Comparison of ENCODE assay signal across 9 cellular contexts in genomic region chr3:183178512-183178832, GRCh38. TPM values are rescaled to one million over a fixed set of nuclear protein-coding genes. Genes with fewer than 3 reads are reported as not detected.
DNase-seq lines count a peak whose midpoint lies in the region; FAIRE-seq and TF ChIP-seq lines count a peak whose summit lies in the region.
"Had no signal": no experiment of that assay in that cellular context is flagged by ENCODE, and none has a peak within 500 bp of the region (broad histone marks: within the 10 kb centered on the region; RNA-seq: fewer than 3 reads in every experiment).

No MANE protein-coding gene starts in this region.

- CTCF ChIA-PET in AG04450 (lab: Charles Lee) (interaction anchor here (0.8 to 2.3 kb wide), 5 partner anchors 13 to 208 kb away, joined by 3 to 14 read pairs (median 5); no protein-coding TSS in a partner anchor), H1 (lab: Charles Lee; ENCODE audit: partially characterized antibody) (interaction anchor here (0.6 to 4.0 kb wide), 10 partner anchors 8 to 270 kb away, joined by 3 to 27 read pairs (median 5); partner anchors contain the start of gene LAMP3)

- H3K27ac Mint-ChIP-seq in neural crest cell (ENCODE audit: unreplicated experiment), result no peak overlapping the region

- no peak overlapping the region for H2BK120ac ChIP-seq in H1 (replicated peaks; ENCODE audit: low read depth, low read length)

- no peak overlapping the region for H4K91ac ChIP-seq in H1 (replicated peaks; ENCODE audit: insufficient read length, low read length)

- no peak overlapping the region for H3K14ac ChIP-seq in H1 (ENCODE audit: insufficient read length)

- FAIRE-seq in H1 (lab: Jason Lieb, UNC) (no peak), RCC 7860 (lab: Jason Lieb, UNC) (no peak)

- H3K27me3 ChIP-seq in AG04450 (ENCODE audit: control insufficient read depth, insufficient read depth, low read length), result peaks cover 30% of the 10 kb centered on the region
- peaks cover 0 to 25% (median 20%) of the 10 kb centered on the region in 4 experiments; a peak in 6 of 7 replicates for H3K27me3 ChIP-seq in H1 (replicated peaks in 1 of 4; ENCODE audit: control insufficient read depth in 3 of 4, extremely low read depth in 1 of 4, insufficient read depth in 3 of 4, low read length in 3 of 4)

- POLR2A ChIA-PET in AG04450 (lab: Yijun Ruan, JAX) (interaction anchor here (0.6 kb wide), 1 partner anchor 28 kb away, joined by 12 read pairs; no protein-coding TSS in a partner anchor), H1 (lab: Charles Lee; ENCODE audit: partially characterized antibody) (interaction anchor here (1.5 to 1.6 kb wide), 2 partner anchors 75 to 204 kb away, joined by 3 to 5 read pairs; partner anchors contain the start of gene B3GNT5)

- no peak for TF ChIP-seq EP300 in H1 (IDR thresholded peaks at IDR 0.05; ENCODE audit: borderline replicate concordance in 1 of 2, low read depth in 2 of 2, low read length in 2 of 2)

- H3K18ac ChIP-seq in H1 (ENCODE audit: extremely low read depth, low read length), result no peak overlapping the region

- H2BK20ac ChIP-seq in H1 (ENCODE audit: low read length), result no peak overlapping the region

- H3K23ac ChIP-seq in H1 (ENCODE audit: insufficient read length), result no peak overlapping the region

- no peaks in the 10 kb centered on the region for H3K79me1 ChIP-seq in H1 (ENCODE audit: low read depth, low read length)

- H3K27ac ChIP-seq in AG04450 (ENCODE audit: low read depth, low read length), result no peak overlapping the region
- no peak overlapping the region for H3K27ac ChIP-seq in H1 (ENCODE audit: low read depth, low read length)
- H3K27ac ChIP-seq: epithelial cell of prostate had no signal

- H3K4me1 Mint-ChIP-seq in neural crest cell, result peaks cover 14% of the 10 kb centered on the region

- TF ChIP-seq RAD21 in H1 (IDR thresholded peaks at IDR 0.05 in 1 of 2, conservative IDR thresholded peaks at IDR 0.05 in 1 of 2; ENCODE audit: low read depth in 2 of 2, low read length in 2 of 2), result no peak

- peaks cover 0 to 8% (median 1%) of the 10 kb centered on the region in 4 experiments; a peak in 3 of 7 replicates for H3K4me1 ChIP-seq in H1 (replicated peaks in 1 of 4; ENCODE audit: control insufficient read depth in 3 of 4, insufficient read depth in 4 of 4, low read length in 3 of 4)

- no peaks in the 10 kb centered on the region for H3K36me3 Mint-ChIP-seq in neural crest cell (ENCODE audit: low read depth)

- WGBS in H1 (ENCODE audit: extremely low coverage in 1 of 2, insufficient coverage in 1 of 2, insufficient read length in 1 of 2, insufficient replicate concordance in 2 of 2, low coverage in 1 of 2, low lambda C conversion rate in 2 of 2, missing lambda C conversion rate in 1 of 2), 2 experiments, result 15% methylated on average over 6 of the region's 6 CpGs; no CpG with 5 or more reads in 1 of the 2 experiments

- peak overlapping the region; percentile 58 for H3K4me3 ChIP-seq in AG04450 (ENCODE audit: low read depth, low read length)
- H3K4me3 ChIP-seq in Jurkat, Clone E6-1 (ENCODE audit: low read length), result peak overlapping the region; percentile 50
- H3K4me3 ChIP-seq in H1 (ENCODE audit: extremely low read depth in 1 of 4, insufficient read depth in 2 of 4, low read depth in 3 of 4, low read length in 4 of 4), result peak overlapping the region; percentile 43 to 66 (median 56); a peak in 7 of 8 replicates

- no peak overlapping the region for H2AK5ac ChIP-seq in H1 (ENCODE audit: low read depth, low read length)

- no peak overlapping the region for H2BK15ac ChIP-seq in H1 (ENCODE audit: low read length)

- H3K79me2 ChIP-seq in H1 (ENCODE audit: control insufficient read depth in 1 of 2, insufficient read depth in 2 of 2, low read length in 2 of 2), result no peaks in the 10 kb centered on the region

- no peak for TF ChIP-seq POLR2A in H1 (IDR thresholded peaks at IDR 0.05; ENCODE audit: control extremely low read depth in 1 of 2, low read depth in 2 of 2, low read length in 2 of 2)

- H4K20me1 ChIP-seq in H1 (replicated peaks in 1 of 2; ENCODE audit: control insufficient read depth in 1 of 2, insufficient read depth in 2 of 2, low read length in 2 of 2), result no peaks in the 10 kb centered on the region

- DNase-seq in AG04450 (ENCODE audit: low read depth, low spot score) (no peak), H1 (ENCODE audit: low read depth in 1 of 2, low spot score in 2 of 2) (no peak), neural crest cell (ENCODE audit: low read depth, low spot score) (no peak), cerebellar nuclear complex (lab: John Stamatoyannopoulos, UW) (no peak), NCI-H2227 (lab: John Stamatoyannopoulos, UW; ENCODE audit: unreplicated experiment) (no peak), RCC 7860 (ENCODE audit: low spot score) (no peak), islet precursor cell (no peak)
- no peak for DNase-seq in Jurkat, Clone E6-1 (ENCODE audit: low read depth, low spot score)

- H2BK5ac ChIP-seq in H1 (ENCODE audit: low read depth, low read length), result no peak overlapping the region

- no peak overlapping the region for H4K8ac ChIP-seq in H1 (ENCODE audit: extremely low read depth, insufficient read depth, low read length)

- H3K9me3 Mint-ChIP-seq in neural crest cell, result no peaks in the 10 kb centered on the region

- no peak overlapping the region for H3K56ac ChIP-seq in H1 (replicated peaks; ENCODE audit: insufficient read length, low read depth, low read length)

- no peak overlapping the region for H2AFZ ChIP-seq in H1 (ENCODE audit: low read length)

- H3K9ac ChIP-seq in H1 (replicated peaks in 1 of 4; ENCODE audit: extremely low read depth in 1 of 4, low read depth in 3 of 4, low read length in 3 of 4), result no peak overlapping the region

- peaks cover 45% of the 10 kb centered on the region for H3K27me3 Mint-ChIP-seq in neural crest cell (ENCODE audit: low read depth)

- H3K9me3 ChIP-seq in AG04450 (ENCODE audit: control insufficient read depth, insufficient read depth, low read length) (no peaks in the 10 kb centered on the region; the same call in 1 of the 2 replicates), H1 (ENCODE audit: insufficient read depth in 2 of 2, low read depth in 1 of 2, low read length in 1 of 2) (no peaks in the 10 kb centered on the region)

- H3K4ac ChIP-seq in H1 (replicated peaks; ENCODE audit: insufficient read length, low read depth, low read length), result no peak overlapping the region

- H4K5ac ChIP-seq in H1 (ENCODE audit: insufficient read length, low read depth, low read length), result no peak overlapping the region

- peaks cover 3% of the 10 kb centered on the region; the same call in 1 of the 2 replicates for H3K23me2 ChIP-seq in H1 (ENCODE audit: low read depth, low read length)

- no peak for TF ChIP-seq CTCF in AG04450 (IDR thresholded peaks at IDR 0.05; ENCODE audit: low read depth, low read length)
- no peak for TF ChIP-seq CTCF in H1 (IDR thresholded peaks at IDR 0.05; ENCODE audit: control extremely low read depth in 1 of 3, insufficient read depth in 1 of 3, low read depth in 1 of 3, low read length in 3 of 3)
- no peak for TF ChIP-seq CTCF in neural crest cell (conservative IDR thresholded peaks at IDR 0.05)

- no peak overlapping the region for H2BK12ac ChIP-seq in H1 (ENCODE audit: low read depth, low read length)

- peak overlapping the region; percentile 49 to 99 for H3K4me2 ChIP-seq in H1 (ENCODE audit: insufficient read depth in 1 of 2, low read depth in 2 of 2, low read length in 2 of 2)

- peak overlapping the region; percentile 87 for H3K4me3 Mint-ChIP-seq in neural crest cell

- no peaks in the 10 kb centered on the region for H3K36me3 ChIP-seq in H1 (ENCODE audit: control insufficient read depth in 2 of 4, insufficient read depth in 4 of 4, low read length in 3 of 4)

TF ChIP-seq in H1, 55 proteins besides CTCF, POLR2A, EP300 and RAD21 (continues in another document):
- TF ChIP-seq TCF12 (IDR thresholded peaks at IDR 0.05; ENCODE audit: low read depth, low read length) (no peak), SAP30 (IDR thresholded peaks at IDR 0.05; ENCODE audit: insufficient read depth, insufficient replicate concordance, low read length) (no peak), USF2 (IDR thresholded peaks at IDR 0.05; ENCODE audit: low read length) (no peak), GABPA (IDR thresholded peaks at IDR 0.05; ENCODE audit: borderline replicate concordance, insufficient read depth, low read length) (no peak), YY1 (IDR thresholded peaks at IDR 0.05; ENCODE audit: low read depth, low read length) (no peak), NANOG (IDR thresholded peaks at IDR 0.05; ENCODE audit: insufficient read depth, low read depth, low read length, poor library complexity, severe bottlenecking) (no peak), JUN (IDR thresholded peaks at IDR 0.05; ENCODE audit: low read depth, low read length) (no peak), HDAC6 (IDR thresholded peaks at IDR 0.05; ENCODE audit: low read depth, low read length) (no peak), CTBP2 (IDR thresholded peaks at IDR 0.05; ENCODE audit: borderline replicate concordance, insufficient read depth, insufficient read length, low read length) (no peak), POU5F1 (IDR thresholded peaks at IDR 0.05; ENCODE audit: low read depth, low read length) (no peak), TBP (IDR thresholded peaks at IDR 0.05; ENCODE audit: low read depth, low read length) (no peak), GTF2F1 (IDR thresholded peaks at IDR 0.05; ENCODE audit: borderline replicate concordance, low read depth, low read length) (no peak)

RNA-seq across cellular contexts. Expression of gene LAMP3, which starts 15.9 kb away (rescaled TPM):
- polyA plus RNA-seq in AG04450 (2011; rRNA removed) (0.02 and 0.05 TPM in 2 replicates), H1 (2011; rRNA removed) (0.17 and 0.20 TPM in 2 replicates)
- not detected in 2 replicates for polyA minus RNA-seq in AG04450 (2011; rRNA and poly(A)+ RNA removed)
- polyA plus RNA-seq in Jurkat, Clone E6-1 (2012; ENCODE audit: insufficient read depth, insufficient read length), result 16.7 TPM
- total RNA-seq in H1 (2021; fragmentation: NEBNext Ultra II Directional; extraction: Animal tissue kit (Norgen Biotek cat#: 25700)), result 0.20 TPM in 1 of 2 replicates, not detected in the other
- 0.19 TPM for polyA plus RNA-seq in H1 (2011; cell fraction: cytosol; rRNA removed)
- 0.34 TPM for polyA plus RNA-seq in H1 (2011; cell fraction: nucleus; rRNA removed)
- 0.23 to 0.32 TPM (median 0.24 TPM) in 3 of 4 replicates, not detected in the other for polyA plus RNA-seq in H1 (2012, experiment 1 of 2)
- polyA plus RNA-seq in H1 (2012, experiment 2 of 2), result 0.22 TPM
- polyA plus RNA-seq in H1 (2013, experiment 1 of 2), result 0.85 TPM
- 0.94 TPM for polyA plus RNA-seq in H1 (2013, experiment 2 of 2)
- 0.66 TPM in 1 of 2 replicates, not detected in the other for polyA minus RNA-seq in H1 (2011; rRNA and poly(A)+ RNA removed)
- polyA minus RNA-seq in H1 (2011; cell fraction: cytosol; rRNA and poly(A)+ RNA removed), result not detected
- polyA minus RNA-seq in H1 (2011; cell fraction: nucleus; rRNA and poly(A)+ RNA removed), result not detected
- 0.12 and 0.23 TPM in 2 replicates for total RNA-seq in neural crest cell
